Comparison of ENCODE assay signal across 8 cellular contexts in genomic region chr7:66742298-66742697, GRCh38. TPM values are rescaled to one million over a fixed set of nuclear protein-coding genes. Genes with fewer than 3 reads are reported as not detected.
DNase-seq lines count a peak whose midpoint lies in the region; ATAC-seq and TF ChIP-seq lines count a peak whose summit lies in the region.
"Not testable (repeated sequence)": the region's sequence is repeated elsewhere in the genome, so short reads cannot be mapped to it uniquely, and the experiment has no call there.

No MANE protein-coding gene starts in this region.

- intact Hi-C loops in CD8-positive, alpha-beta T cell (cut with DNase I, micrococcal nuclease), result loop anchor here (5.0 to 10.0 kb wide), 2 partner anchors 187 to 560 kb away; no protein-coding TSS in a partner anchor

- not testable (repeated sequence) for H3K27me3 Mint-ChIP-seq in CD8-positive, alpha-beta T cell (ENCODE audit: low read depth); IgD-negative memory B cell; T-helper 1 cell treated with Interleukin-12 subunit alpha and Interleukin-12 subunit beta and Interleukin-4 antibody, amounts not matched to agents 30 μg/mL and 1 μg/mL, for 36 hours (ENCODE audit: low read depth); activated naive CD8-positive, alpha-beta T cell; effector memory CD8-positive, alpha-beta T cell; type B pancreatic cell

- not testable (repeated sequence) for H4K20me1 ChIP-seq in osteoblast (ENCODE audit: insufficient read depth, low read length)

- H3K27ac Mint-ChIP-seq in CD8-positive, alpha-beta T cell, result peak overlapping the region; percentile 85
- H3K27ac Mint-ChIP-seq in IgD-negative memory B cell (peak overlapping the region; percentile 59 to 98 (median 85)), type B pancreatic cell (peak overlapping the region; percentile 94)
- not testable (repeated sequence) for H3K27ac Mint-ChIP-seq in T-helper 1 cell treated with Interleukin-12 subunit alpha and Interleukin-12 subunit beta and Interleukin-4 antibody, amounts not matched to agents 30 μg/mL and 1 μg/mL, for 36 hours
- peak overlapping the region; percentile 51 for H3K27ac Mint-ChIP-seq in activated naive CD8-positive, alpha-beta T cell
- peak overlapping the region; percentile 98 to 99 for H3K27ac Mint-ChIP-seq in effector memory CD8-positive, alpha-beta T cell

- H3K4me3 Mint-ChIP-seq in CD8-positive, alpha-beta T cell, result peak overlapping the region; percentile 72
- H3K4me3 Mint-ChIP-seq in IgD-negative memory B cell, result peak overlapping the region in 3 of 4 donors; percentile 38 to 97 (median 86)
- peak overlapping the region; percentile 31 for H3K4me3 Mint-ChIP-seq in T-helper 1 cell treated with Interleukin-12 subunit alpha and Interleukin-12 subunit beta and Interleukin-4 antibody, amounts not matched to agents 30 μg/mL and 1 μg/mL, for 36 hours
- H3K4me3 Mint-ChIP-seq in activated naive CD8-positive, alpha-beta T cell, result peak overlapping the region; percentile 71
- H3K4me3 Mint-ChIP-seq in effector memory CD8-positive, alpha-beta T cell, result peak overlapping the region; percentile 25 to 97
- H3K4me3 Mint-ChIP-seq in type B pancreatic cell, result peak overlapping the region; percentile 80

- not testable (repeated sequence) for H3K9me3 Mint-ChIP-seq in CD8-positive, alpha-beta T cell; IgD-negative memory B cell; T-helper 1 cell treated with Interleukin-12 subunit alpha and Interleukin-12 subunit beta and Interleukin-4 antibody, amounts not matched to agents 30 μg/mL and 1 μg/mL, for 36 hours; activated naive CD8-positive, alpha-beta T cell (ENCODE audit: low read depth); effector memory CD8-positive, alpha-beta T cell; type B pancreatic cell

- H3K36me3 Mint-ChIP-seq in CD8-positive, alpha-beta T cell, result peaks cover 22% of the 10 kb centered on the region
- not testable (repeated sequence) for H3K36me3 Mint-ChIP-seq in IgD-negative memory B cell; T-helper 1 cell treated with Interleukin-12 subunit alpha and Interleukin-12 subunit beta and Interleukin-4 antibody, amounts not matched to agents 30 μg/mL and 1 μg/mL, for 36 hours (ENCODE audit: low read depth); activated naive CD8-positive, alpha-beta T cell; type B pancreatic cell
- H3K36me3 Mint-ChIP-seq in effector memory CD8-positive, alpha-beta T cell (ENCODE audit: insufficient read depth), result peaks cover 37% of the 10 kb centered on the region

- peak overlapping the region; percentile 91 for H3K4me2 ChIP-seq in osteoblast (ENCODE audit: insufficient read depth, low read length)

- not testable (repeated sequence) for DNase-seq in CD8-positive, alpha-beta T cell; effector memory CD8-positive, alpha-beta T cell; type B pancreatic cell (ENCODE audit: extremely low spot score, unreplicated experiment)
- DNase-seq in hepatic stellate cell (ENCODE audit: low spot score) (peak; percentile 37), osteoblast (ENCODE audit: insufficient read length, low spot score, missing footprints) (peak; percentile 84)

- not testable (repeated sequence) for TF ChIP-seq CTCF in CD8-positive, alpha-beta T cell (IDR thresholded peaks at IDR 0.05); osteoblast (IDR thresholded peaks at IDR 0.05; ENCODE audit: extremely low read depth, low read depth, low read length); type B pancreatic cell (conservative IDR thresholded peaks at IDR 0.05)

- not testable (repeated sequence) for H3K9me3 ChIP-seq in CD8-positive, alpha-beta T cell (ENCODE audit: low read length); osteoblast (ENCODE audit: low read depth, low read length)

- not testable (repeated sequence) for ATAC-seq in CD8-positive, alpha-beta T cell; effector memory CD8-positive, alpha-beta T cell (replicated peaks)

- H3K27me3 ChIP-seq in CD8-positive, alpha-beta T cell (ENCODE audit: insufficient read depth, low read length); osteoblast (ENCODE audit: insufficient read depth, low read length): not testable (repeated sequence)

- peaks cover 15% of the 10 kb centered on the region for H3K4me1 ChIP-seq in CD8-positive, alpha-beta T cell (ENCODE audit: insufficient read depth, low read length)
- H3K4me1 ChIP-seq in osteoblast (ENCODE audit: insufficient read depth, low read length), result peaks cover 18% of the 10 kb centered on the region

- CTCF ChIA-PET in CD8-positive, alpha-beta T cell (lab: Charles Lee), result not testable (repeated sequence)

- not testable (repeated sequence) for H3K4me3 ChIP-seq in CD8-positive, alpha-beta T cell (ENCODE audit: low read depth, low read length)
- peak overlapping the region; percentile 47 for H3K4me3 ChIP-seq in osteoblast (ENCODE audit: insufficient read depth, low read length)

- POLR2A ChIA-PET in CD8-positive, alpha-beta T cell (lab: Charles Lee), result not testable (repeated sequence)

- peaks cover 76% of the 10 kb centered on the region for H3K79me2 ChIP-seq in osteoblast (ENCODE audit: insufficient read depth, low read length)

- peaks cover 47% of the 10 kb centered on the region for H3K4me1 Mint-ChIP-seq in CD8-positive, alpha-beta T cell (ENCODE audit: low read depth)
- H3K4me1 Mint-ChIP-seq in IgD-negative memory B cell (peaks cover 17 to 39% (median 34%) of the 10 kb centered on the region in 3 donors), type B pancreatic cell (ENCODE audit: unreplicated experiment) (peaks cover 12% of the 10 kb centered on the region)
- H3K4me1 Mint-ChIP-seq in T-helper 1 cell treated with Interleukin-12 subunit alpha and Interleukin-12 subunit beta and Interleukin-4 antibody, amounts not matched to agents 30 μg/mL and 1 μg/mL, for 36 hours (ENCODE audit: low read depth), result not testable (repeated sequence)
- peaks cover 30% of the 10 kb centered on the region for H3K4me1 Mint-ChIP-seq in activated naive CD8-positive, alpha-beta T cell (ENCODE audit: low read depth)
- peaks cover 18 to 27% of the 10 kb centered on the region in 2 donors for H3K4me1 Mint-ChIP-seq in effector memory CD8-positive, alpha-beta T cell (ENCODE audit: low read depth in 2 of 2)

- not testable (repeated sequence) for H3K36me3 ChIP-seq in CD8-positive, alpha-beta T cell (ENCODE audit: insufficient read depth, low read length); osteoblast (ENCODE audit: insufficient read depth, low read length)

- not testable (repeated sequence) for H3K27ac ChIP-seq in CD8-positive, alpha-beta T cell (ENCODE audit: low read depth, low read length)
- peak overlapping the region; percentile 96 for H3K27ac ChIP-seq in osteoblast (ENCODE audit: low read depth, low read length)

- not testable (repeated sequence) for H2AFZ ChIP-seq in osteoblast (ENCODE audit: low read length)

RNA-seq across cellular contexts. Expression of gene RABGEF1, which starts 1.8 kb away (rescaled TPM):
- total RNA-seq in CD8-positive, alpha-beta T cell, result 10 to 100 TPM; 34.5 to 38.5 TPM
- 26.8 TPM for polyA plus RNA-seq in IgD-negative memory B cell
- total RNA-seq in osteoblast (71.9 and 81.8 TPM in 2 replicates), type B pancreatic cell (ENCODE audit: low replicate concordance) (19.6 and 24.1 TPM in 2 replicates)

Comparison
In these comparisons a context has a peak if more than half of its experiments do, and no peak if none do; other contexts are left out.
1. H3K4me3 Mint-ChIP-seq: peak in every context shown above with its lines; median percentile 86 in IgD-negative memory B cell; 80 in type B pancreatic cell; 72 in CD8-positive, alpha-beta T cell; 71 in activated naive CD8-positive, alpha-beta T cell; 61 in effector memory CD8-positive, alpha-beta T cell; 31 in T-helper 1 cell treated with Interleukin-12 subunit alpha and Interleukin-12 subunit beta and Interleukin-4 antibody, amounts not matched to agents 30 μg/mL and 1 μg/mL, for 36 hours.